12 cellular contexts compared by ENCODE assay signal in the genomic region with DNA sequence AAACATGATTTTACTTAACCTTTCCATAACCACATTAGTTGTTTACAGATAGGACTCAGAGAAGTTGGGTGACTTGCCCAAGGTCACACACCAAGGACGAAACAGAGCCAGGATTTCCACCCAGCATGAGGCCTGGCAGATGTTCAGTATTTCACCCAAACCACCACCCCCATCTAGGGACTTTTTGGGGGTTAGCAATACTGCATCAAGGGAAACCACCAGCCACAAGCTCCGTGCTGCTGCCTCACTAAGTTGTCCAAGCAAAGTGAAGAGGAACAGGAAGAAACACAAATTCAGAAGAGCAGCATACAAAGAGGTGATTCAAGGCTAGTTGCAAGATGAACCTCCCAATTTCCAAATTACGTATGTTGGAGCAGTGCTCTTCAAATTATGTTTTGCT.
DNase-seq lines count a peak whose midpoint lies in the region; ATAC-seq, FAIRE-seq and TF ChIP-seq lines count a peak whose summit lies in the region.
"Had no signal": no experiment of that assay in that cellular context is flagged by ENCODE, and none has a peak within 500 bp of the region (broad histone marks: within the 10 kb centered on the region; RNA-seq: fewer than 3 reads in every experiment).

No MANE protein-coding gene starts in this region.

- no peak overlapping the region for H3K4me3 Mint-ChIP-seq in activated naive CD8-positive, alpha-beta T cell treated with anti-CD3 and anti-CD28 coated beads for 36 hours
- H3K4me3 Mint-ChIP-seq in activated naive CD8-positive, alpha-beta T cell treated with anti-CD3 and anti-CD28 coated beads, Interleukin-2, amount 50 U/mL, for 24 hours: no peak overlapping the region
- no peak overlapping the region for H3K4me3 Mint-ChIP-seq in stimulated activated effector memory CD8-positive, alpha-beta T cell treated with anti-CD3 and anti-CD28 coated beads, Interleukin-12 subunit alpha, Interleukin-12 subunit beta, amount 100 ng/mL, for 72 hours
- H3K4me3 Mint-ChIP-seq: CD4-positive, CD25-positive, alpha-beta regulatory T cell; stimulated activated naive CD8-positive, alpha-beta T cell treated with anti-CD3 and anti-CD28 coated beads, Interleukin-15, Interleukin-2, amounts not matched to agents 100 ng/mL and 50 ng/mL, for 24 hours had no signal

- no peak for ATAC-seq in activated naive CD8-positive, alpha-beta T cell treated with anti-CD3 and anti-CD28 coated beads, Interleukin-2, amount 50 U/mL, for 24 hours
- peak; percentile 98 for ATAC-seq in HG02571 (IDR thresholded peaks at IDR 0.05; ENCODE audit: unreplicated experiment)
- peak; percentile 87 for ATAC-seq in HG03571 (IDR thresholded peaks at IDR 0.05; ENCODE audit: unreplicated experiment)
- peak; percentile 96 for ATAC-seq in stimulated activated effector memory CD8-positive, alpha-beta T cell treated with anti-CD3 and anti-CD28 coated beads, Interleukin-12 subunit alpha, Interleukin-12 subunit beta, amount 100 ng/mL, for 72 hours
- ATAC-seq in pancreas: no peak

- H3K27me3 Mint-ChIP-seq in activated naive CD8-positive, alpha-beta T cell treated with anti-CD3 and anti-CD28 coated beads for 36 hours: peaks cover 5% of the 10 kb centered on the region
- H3K27me3 Mint-ChIP-seq in activated naive CD8-positive, alpha-beta T cell treated with anti-CD3 and anti-CD28 coated beads, Interleukin-2, amount 50 U/mL, for 24 hours: no peaks in the 10 kb centered on the region
- H3K27me3 Mint-ChIP-seq: CD4-positive, CD25-positive, alpha-beta regulatory T cell; stimulated activated naive CD8-positive, alpha-beta T cell treated with anti-CD3 and anti-CD28 coated beads, Interleukin-15, Interleukin-2, amounts not matched to agents 100 ng/mL and 50 ng/mL, for 24 hours had no signal

- no peak overlapping the region for H3K27ac ChIP-seq in pancreas
- H3K27ac ChIP-seq: prostate gland had no signal

- H3K36me3 ChIP-seq in pancreas: no peaks in the 10 kb centered on the region
- H3K36me3 ChIP-seq: prostate gland had no signal

- intact Hi-C loops in pancreas (cut with DNase I): loop anchor here in 1 of 3 donors (10.0 kb wide), 1 partner anchor 57 kb away; no protein-coding TSS in a partner anchor

- H3K9me3 ChIP-seq in pancreas: no peaks in the 10 kb centered on the region
- H3K9me3 ChIP-seq: prostate gland had no signal

- no peaks in the 10 kb centered on the region for H3K4me1 Mint-ChIP-seq in activated naive CD8-positive, alpha-beta T cell treated with anti-CD3 and anti-CD28 coated beads for 36 hours
- H3K4me1 Mint-ChIP-seq in activated naive CD8-positive, alpha-beta T cell treated with anti-CD3 and anti-CD28 coated beads, Interleukin-2, amount 50 U/mL, for 24 hours: no peaks in the 10 kb centered on the region
- peaks cover 6% of the 10 kb centered on the region for H3K4me1 Mint-ChIP-seq in stimulated activated effector memory CD8-positive, alpha-beta T cell treated with anti-CD3 and anti-CD28 coated beads, Interleukin-12 subunit alpha, Interleukin-12 subunit beta, amount 100 ng/mL, for 72 hours

- no peaks in the 10 kb centered on the region for H3K36me3 Mint-ChIP-seq in activated naive CD8-positive, alpha-beta T cell treated with anti-CD3 and anti-CD28 coated beads for 36 hours
- no peaks in the 10 kb centered on the region for H3K36me3 Mint-ChIP-seq in activated naive CD8-positive, alpha-beta T cell treated with anti-CD3 and anti-CD28 coated beads, Interleukin-2, amount 50 U/mL, for 24 hours (ENCODE audit: low read depth)
- H3K36me3 Mint-ChIP-seq in stimulated activated effector memory CD8-positive, alpha-beta T cell treated with anti-CD3 and anti-CD28 coated beads, Interleukin-12 subunit alpha, Interleukin-12 subunit beta, amount 100 ng/mL, for 72 hours: no peaks in the 10 kb centered on the region
- H3K36me3 Mint-ChIP-seq: CD4-positive, CD25-positive, alpha-beta regulatory T cell had no signal

- H3K4me3 ChIP-seq in pancreas: no peak overlapping the region
- H3K4me3 ChIP-seq: prostate gland had no signal

- no peaks in the 10 kb centered on the region for H3K27me3 ChIP-seq in pancreas

- no peak for TF ChIP-seq CTCF in pancreas (IDR thresholded peaks at IDR 0.05)

- no peak overlapping the region for H3K27ac Mint-ChIP-seq in activated naive CD8-positive, alpha-beta T cell treated with anti-CD3 and anti-CD28 coated beads for 36 hours
- no peak overlapping the region for H3K27ac Mint-ChIP-seq in activated naive CD8-positive, alpha-beta T cell treated with anti-CD3 and anti-CD28 coated beads, Interleukin-2, amount 50 U/mL, for 24 hours
- H3K27ac Mint-ChIP-seq in stimulated activated effector memory CD8-positive, alpha-beta T cell treated with anti-CD3 and anti-CD28 coated beads, Interleukin-12 subunit alpha, Interleukin-12 subunit beta, amount 100 ng/mL, for 72 hours: no peak overlapping the region
- H3K27ac Mint-ChIP-seq: stimulated activated naive CD8-positive, alpha-beta T cell treated with anti-CD3 and anti-CD28 coated beads, Interleukin-15, Interleukin-2, amounts not matched to agents 100 ng/mL and 50 ng/mL, for 24 hours had no signal

- no peaks in the 10 kb centered on the region for H3K4me1 ChIP-seq in pancreas
- H3K4me1 ChIP-seq: prostate gland had no signal

- no peak for FAIRE-seq in pancreas (lab: Jason Lieb, UNC)

- peak; percentile 21 for DNase-seq in activated naive CD8-positive, alpha-beta T cell treated with anti-CD3 and anti-CD28 coated beads for 36 hours
- no peak for DNase-seq in activated naive CD8-positive, alpha-beta T cell treated with anti-CD3 and anti-CD28 coated beads, Interleukin-2, amount 50 U/mL, for 24 hours
- no peak for DNase-seq in stimulated activated effector memory CD8-positive, alpha-beta T cell treated with anti-CD3 and anti-CD28 coated beads, Interleukin-12 subunit alpha, Interleukin-12 subunit beta, amount 100 ng/mL, for 72 hours (ENCODE audit: low spot score in 2 of 2)
- DNase-seq in NCI-H2171 treated with DMSO at 0.1 percent for 48 hours (lab: John Stamatoyannopoulos, UW) (no peak), NCI-H1092 treated with DMSO at 0.1 percent for 48 hours (lab: John Stamatoyannopoulos, UW) (no peak), pancreas (no peak)
- DNase-seq: NCI-H524 treated with DMSO at 0.1 percent for 48 hours had no signal

- H3K9me3 Mint-ChIP-seq in activated naive CD8-positive, alpha-beta T cell treated with anti-CD3 and anti-CD28 coated beads for 36 hours: no peaks in the 10 kb centered on the region
- peaks cover 4% of the 10 kb centered on the region for H3K9me3 Mint-ChIP-seq in activated naive CD8-positive, alpha-beta T cell treated with anti-CD3 and anti-CD28 coated beads, Interleukin-2, amount 50 U/mL, for 24 hours
- H3K9me3 Mint-ChIP-seq in stimulated activated effector memory CD8-positive, alpha-beta T cell treated with anti-CD3 and anti-CD28 coated beads, Interleukin-12 subunit alpha, Interleukin-12 subunit beta, amount 100 ng/mL, for 72 hours: peaks cover 4% of the 10 kb centered on the region

- WGBS in pancreas, 2 donors: 41 to 45% methylated on average over 3 of the region's 3 CpGs

Comparison
In these comparisons a context has a peak if more than half of its experiments do, and no peak if none do; other contexts are left out.
1. ATAC-seq: peak in HG02571 (single experiment), HG03571 (single experiment) and stimulated activated effector memory CD8-positive, alpha-beta T cell treated with anti-CD3 and anti-CD28 coated beads, Interleukin-12 subunit alpha, Interleukin-12 subunit beta, amount 100 ng/mL, for 72 hours (single experiment); none in activated naive CD8-positive, alpha-beta T cell treated with anti-CD3 and anti-CD28 coated beads, Interleukin-2, amount 50 U/mL, for 24 hours (single experiment) and pancreas (0 of 4).